Comparison of ENCODE assay signal across 1 cellular context in genomic region chr19:12783849-12784393, GRCh38.
TF ChIP-seq lines count a peak whose summit lies in the region.

No MANE protein-coding gene starts in this region.

TF ChIP-seq in HepG2, 621 proteins besides CTCF, POLR2A, EP300 and RAD21 (continues in another document):
- TF ChIP-seq RARG (CRISPR knock-in tag; IDR thresholded peaks at IDR 0.05; ENCODE audit: low read depth) (no peak), KDM2A (CRISPR knock-in tag; IDR thresholded peaks at IDR 0.05; ENCODE audit: borderline replicate concordance, low read depth) (0 out of 2 replicates have a peak, but pooled peaks have one; percentile 22), LCORL (IDR thresholded peaks at IDR 0.05) (no peak), LCORL (CRISPR knock-in tag; IDR thresholded peaks at IDR 0.05) (peak; percentile 53; the same call in 1 of the 2 replicates), NCOA2 (CRISPR knock-in tag; IDR thresholded peaks at IDR 0.05) (peak; percentile 13; the same call in 1 of the 2 replicates), ZNF317 (CRISPR knock-in tag; IDR thresholded peaks at IDR 0.05) (0 out of 2 replicates have a peak, but pooled peaks have one; percentile 18), ZNF280B (CRISPR knock-in tag; IDR thresholded peaks at IDR 0.05; ENCODE audit: borderline replicate concordance) (peak; percentile 51; the same call in 1 of the 2 replicates), MXD3 (CRISPR knock-in tag; IDR thresholded peaks at IDR 0.05) (no peak), HOXA7 (CRISPR knock-in tag; IDR thresholded peaks at IDR 0.05) (no peak), ZNF281 (CRISPR knock-in tag; IDR thresholded peaks at IDR 0.05; ENCODE audit: borderline replicate concordance) (no peak), FLYWCH1 (CRISPR knock-in tag; IDR thresholded peaks at IDR 0.05) (no peak), RXRA (CRISPR knock-in tag; IDR thresholded peaks at IDR 0.05) (peak; percentile 75; the same call in 1 of the 2 replicates), SALL1 (CRISPR knock-in tag; IDR thresholded peaks at IDR 0.05) (peak; percentile 55; the same call in 1 of the 2 replicates), CREM (IDR thresholded peaks at IDR 0.05) (peak; percentile 24; the same call in 1 of the 2 replicates), CREM (CRISPR knock-in tag; IDR thresholded peaks at IDR 0.05) (no peak), FOXA3 (CRISPR knock-in tag; IDR thresholded peaks at IDR 0.05) (peak; percentile 79), SOX6 (IDR thresholded peaks at IDR 0.05) (no peak), SOX6 (CRISPR knock-in tag; IDR thresholded peaks at IDR 0.05) (0 out of 2 replicates have a peak, but pooled peaks have one; percentile 44), TRIM24 (CRISPR knock-in tag; IDR thresholded peaks at IDR 0.05) (no peak), PAXIP1 (CRISPR knock-in tag; conservative IDR thresholded peaks at IDR 0.05) (peak; percentile 59; the same call in 1 of the 2 replicates), ZNF17 (CRISPR knock-in tag; IDR thresholded peaks at IDR 0.05) (no peak), HOMEZ (CRISPR knock-in tag; IDR thresholded peaks at IDR 0.05; ENCODE audit: low read depth) (no peak), BORCS8-MEF2B (CRISPR knock-in tag; IDR thresholded peaks at IDR 0.05) (0 out of 2 replicates have a peak, but pooled peaks have one; percentile 42), FOXP4 (CRISPR knock-in tag; IDR thresholded peaks at IDR 0.05) (peak; percentile 35; the same call in 1 of the 2 replicates), ZNF792 (CRISPR knock-in tag; IDR thresholded peaks at IDR 0.05) (0 out of 2 replicates have a peak, but pooled peaks have one; percentile 30), SP5 (CRISPR knock-in tag; IDR thresholded peaks at IDR 0.05; ENCODE audit: borderline replicate concordance, low read depth) (peak; percentile 45; the same call in 1 of the 2 replicates), SKIL (CRISPR knock-in tag; IDR thresholded peaks at IDR 0.05; ENCODE audit: borderline replicate concordance) (peak; percentile 99), ZBTB40 (IDR thresholded peaks at IDR 0.05) (no peak), ZBTB40 (CRISPR knock-in tag; IDR thresholded peaks at IDR 0.05) (0 out of 2 replicates have a peak, but pooled peaks have one; percentile 45), ZNF546 (CRISPR knock-in tag; conservative IDR thresholded peaks at IDR 0.05) (0 out of 2 replicates have a peak, but pooled peaks have one; percentile 41), RBM39 (IDR thresholded peaks at IDR 0.05; ENCODE audit: low read depth, low read length, poor library complexity, severe bottlenecking) (no peak), ZBTB38 (CRISPR knock-in tag; IDR thresholded peaks at IDR 0.05) (0 out of 2 replicates have a peak, but pooled peaks have one; percentile 16)
